ENCODE assay signal across 8 cellular contexts in the genomic region with DNA sequence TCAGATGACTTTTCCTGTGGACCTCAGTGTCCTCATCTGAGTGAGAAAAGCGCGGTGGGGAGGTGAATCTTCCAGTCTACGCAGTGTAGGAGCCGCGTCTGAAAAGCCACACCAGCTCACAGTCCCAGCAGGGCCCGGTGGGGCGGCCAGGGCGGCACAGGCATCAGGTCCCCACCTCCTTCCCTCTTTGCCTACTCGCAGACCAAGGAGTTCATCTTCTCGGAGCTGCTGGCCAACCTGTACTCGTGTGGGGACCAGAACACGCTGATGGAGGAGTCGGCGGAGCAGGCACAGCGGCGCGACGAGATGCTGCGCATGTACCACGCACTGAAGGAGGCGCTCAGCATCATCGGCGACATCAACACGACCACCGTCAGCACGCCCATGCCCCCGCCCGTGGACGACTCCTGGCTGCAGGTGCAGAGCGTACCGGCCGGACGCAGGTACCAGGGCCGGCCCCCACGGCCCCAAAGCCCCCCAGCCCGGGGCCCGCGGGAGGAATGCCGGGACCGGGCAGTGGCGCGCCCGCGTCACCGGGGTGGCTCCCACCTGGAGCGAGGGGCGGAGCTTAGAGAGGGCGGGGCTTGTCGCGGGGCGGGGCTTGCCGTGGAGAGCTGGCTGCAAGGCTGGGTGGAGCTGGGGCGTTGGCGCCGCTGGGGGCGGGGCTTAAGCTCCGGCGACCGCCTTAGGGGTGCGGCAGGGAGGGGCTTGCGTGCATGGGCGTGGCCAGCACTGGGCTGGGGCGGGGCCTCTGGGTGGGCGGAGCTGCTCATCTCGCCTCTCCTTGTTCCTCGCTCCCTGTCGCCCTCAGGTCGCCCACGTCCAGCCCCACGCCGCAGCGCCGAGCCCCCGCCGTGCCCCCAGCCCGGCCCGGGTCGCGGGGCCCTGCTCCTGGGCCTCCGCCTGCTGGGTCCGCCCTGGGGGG. TPM values are rescaled to one million over a fixed set of nuclear protein-coding genes. Genes with fewer than 3 reads are reported as not detected.
A peak's percentile ranks its signal among the peaks of the same experiment; 100 is the strongest.
DNase-seq lines count a peak whose midpoint lies in the region; ATAC-seq, FAIRE-seq and TF ChIP-seq lines count a peak whose summit lies in the region.

No MANE protein-coding gene starts in this region.

- DNase-seq in EL (peak; percentile 55), LNCaP clone FGC (ENCODE audit: low read depth) (peak; percentile 27), keratinocyte (ENCODE audit: low read depth, low spot score) (peak; percentile 81), HCEC 1CT (no peak)
- peak; percentile 98 to 100 for DNase-seq in activated CD4-positive, alpha-beta T cell treated with anti-CD3 and anti-CD28 coated beads for 24 hours (ENCODE audit: low read depth in 2 of 2)
- peak; percentile 93 to 97 for DNase-seq in central memory CD8-positive, alpha-beta T cell (ENCODE audit: low spot score in 2 of 2)
- DNase-seq in stimulated activated CD4-positive, alpha-beta T cell treated with anti-CD3 and anti-CD28 coated beads, Interleukin-4, amount 100 ng/mL, for 1 hour = peak; percentile 99

- H3K79me2 ChIP-seq in keratinocyte (ENCODE audit: control insufficient read depth, insufficient read depth, low read length) = no peaks in the 10 kb centered on the region

- H4K20me1 ChIP-seq in keratinocyte (ENCODE audit: control insufficient read depth, extremely low read depth, insufficient read depth, low read length) = no peaks in the 10 kb centered on the region

- no peaks in the 10 kb centered on the region for H3K36me3 Mint-ChIP-seq in central memory CD8-positive, alpha-beta T cell (ENCODE audit: insufficient read depth)

- TF ChIP-seq CTCF in LNCaP clone FGC (IDR thresholded peaks at IDR 0.05; ENCODE audit: control insufficient read depth, extremely low read depth, insufficient read depth) (no peak), keratinocyte (optimal IDR thresholded peaks at IDR 0.05 in 1 of 3, IDR thresholded peaks at IDR 0.05 in 1 of 3, conservative IDR thresholded peaks at IDR 0.05 in 1 of 3; ENCODE audit: extremely low read depth in 1 of 3, insufficient read depth in 2 of 3, low read length in 3 of 3) (no peak)

- H3K27ac ChIP-seq in keratinocyte (ENCODE audit: control insufficient read depth, insufficient read depth, low read length) = no peak overlapping the region

- H3K4me3 ChIP-seq in LNCaP clone FGC (ENCODE audit: low read depth, low read length) = peak overlapping the region; percentile 54
- peak overlapping the region; percentile 56 to 81 (median 62) for H3K4me3 ChIP-seq in keratinocyte (ENCODE audit: control insufficient read depth in 2 of 3, extremely low read depth in 1 of 3, insufficient read depth in 2 of 3, low read depth in 1 of 3, low read length in 3 of 3)

- no peaks in the 10 kb centered on the region for H3K9me3 Mint-ChIP-seq in central memory CD8-positive, alpha-beta T cell

- H3K4me1 ChIP-seq in keratinocyte (ENCODE audit: control insufficient read depth, extremely low read depth, insufficient read depth, low read length) = peaks cover 30% of the 10 kb centered on the region

- H3K9me3 ChIP-seq in keratinocyte (ENCODE audit: control insufficient read depth, low read depth, low read length) = no peaks in the 10 kb centered on the region

- peak overlapping the region; percentile 87 for H3K4me2 ChIP-seq in keratinocyte (ENCODE audit: control insufficient read depth, extremely low read depth, insufficient read depth, low read depth, low read length)

- dilution Hi-C loops in keratinocyte (cut with MboI; ENCODE audit: extremely low pct_ligation_motif_present, low sequenced_read_pairs) = no loop called here

- FAIRE-seq in keratinocyte (lab: Jason Lieb, UNC) = no peak

- H3K4me1 Mint-ChIP-seq in central memory CD8-positive, alpha-beta T cell = peaks cover 23% of the 10 kb centered on the region

- peak; percentile 78 for ATAC-seq in GM21619 (IDR thresholded peaks at IDR 0.05; ENCODE audit: unreplicated experiment)
- ATAC-seq in central memory CD8-positive, alpha-beta T cell (replicated peaks; ENCODE audit: extremely low read depth, poor library complexity, severe bottlenecking) = peak; percentile 88

- no peaks in the 10 kb centered on the region for H3K36me3 ChIP-seq in keratinocyte (ENCODE audit: control insufficient read depth in 2 of 2, extremely low read depth in 1 of 2, insufficient read depth in 2 of 2, low read length in 2 of 2)

- H2AFZ ChIP-seq in keratinocyte (ENCODE audit: control insufficient read depth, low read length) = peak overlapping the region; percentile 82

- peaks cover 16% of the 10 kb centered on the region for H3K27me3 Mint-ChIP-seq in central memory CD8-positive, alpha-beta T cell

- H3K9ac ChIP-seq in keratinocyte (ENCODE audit: control insufficient read depth, extremely low read depth, insufficient read depth, low read length) = peak overlapping the region; percentile 64

- peak overlapping the region; percentile 51 for H3K27ac Mint-ChIP-seq in central memory CD8-positive, alpha-beta T cell (ENCODE audit: low read depth)

- H3K9me1 ChIP-seq in keratinocyte (ENCODE audit: control insufficient read depth, extremely low read depth, insufficient read depth, low read length) = no peaks in the 10 kb centered on the region

- H3K4me3 Mint-ChIP-seq in central memory CD8-positive, alpha-beta T cell = peak overlapping the region; percentile 71

- H3K27me3 ChIP-seq in keratinocyte (ENCODE audit: control insufficient read depth, extremely low read depth, insufficient read depth, low read length) = no peaks in the 10 kb centered on the region

RNA-seq across cellular contexts. Expression of a gene that starts 25.6 kb away (rescaled TPM):
- 31.9 to 48.8 TPM (median 41.6 TPM) in 3 replicates for polyA plus RNA-seq in keratinocyte
- 58.0 TPM for polyA plus RNA-seq in keratinocyte (2011; ENCODE audit: low read depth)
- 33.3 and 34.3 TPM in 2 replicates for polyA plus RNA-seq in keratinocyte (2011; cell fraction: cytosol; rRNA removed)
- polyA plus RNA-seq in keratinocyte (2011; cell fraction: nucleus; rRNA removed) = 107 and 113 TPM in 2 replicates
- 47.3 and 51.7 TPM in 2 replicates for polyA plus RNA-seq in keratinocyte (2012; ENCODE audit: low replicate concordance)
- polyA minus RNA-seq in keratinocyte = 15.7 to 35.1 TPM (median 18.3 TPM) in 3 replicates
- 20.0 TPM for polyA minus RNA-seq in keratinocyte (2011; cell fraction: cytosol; rRNA and poly(A)+ RNA removed)
- polyA minus RNA-seq in keratinocyte (2011; cell fraction: nucleus; rRNA and poly(A)+ RNA removed) = 37.4 and 60.7 TPM in 2 replicates

RNA-seq across cellular contexts. Expression of a gene that starts 25.9 kb away (rescaled TPM):
- polyA plus RNA-seq in keratinocyte = 35.9 to 39.4 TPM (median 38.4 TPM) in 3 replicates
- polyA plus RNA-seq in keratinocyte (2011; ENCODE audit: low read depth) = 12.2 TPM
- 38.5 and 47.9 TPM in 2 replicates for polyA plus RNA-seq in keratinocyte (2011; cell fraction: cytosol; rRNA removed)
- 18.9 and 20.7 TPM in 2 replicates for polyA plus RNA-seq in keratinocyte (2011; cell fraction: nucleus; rRNA removed)
- 24.8 and 28.2 TPM in 2 replicates for polyA plus RNA-seq in keratinocyte (2012; ENCODE audit: low replicate concordance)
- polyA minus RNA-seq in keratinocyte = 7.8 to 17.7 TPM (median 13.3 TPM) in 3 replicates
- 14.6 TPM for polyA minus RNA-seq in keratinocyte (2011; cell fraction: cytosol; rRNA and poly(A)+ RNA removed)
- polyA minus RNA-seq in keratinocyte (2011; cell fraction: nucleus; rRNA and poly(A)+ RNA removed) = 3.9 and 4.0 TPM in 2 replicates

RNA-seq across cellular contexts. Expression of a gene that starts 47.0 kb away (rescaled TPM):
- polyA plus RNA-seq in keratinocyte = 0.25 to 0.34 TPM (median 0.31 TPM) in 3 replicates
- polyA plus RNA-seq in keratinocyte (2011; ENCODE audit: low read depth) = 1.6 TPM
- 0.06 and 0.13 TPM in 2 replicates for polyA plus RNA-seq in keratinocyte (2011; cell fraction: cytosol; rRNA removed)
- 1.1 and 2.1 TPM in 2 replicates for polyA plus RNA-seq in keratinocyte (2011; cell fraction: nucleus; rRNA removed)
- polyA plus RNA-seq in keratinocyte (2012; ENCODE audit: low replicate concordance) = 0.60 and 1.5 TPM in 2 replicates
- polyA minus RNA-seq in keratinocyte = 0.59 to 0.96 TPM (median 0.64 TPM) in 3 replicates
- 0.38 TPM for polyA minus RNA-seq in keratinocyte (2011; cell fraction: cytosol; rRNA and poly(A)+ RNA removed)
- polyA minus RNA-seq in keratinocyte (2011; cell fraction: nucleus; rRNA and poly(A)+ RNA removed) = 0.53 and 0.93 TPM in 2 replicates

RNA-seq across cellular contexts. Expression of a gene that starts 58.8 kb away (rescaled TPM):
- 23.5 to 30.9 TPM (median 28.1 TPM) in 3 replicates for polyA plus RNA-seq in keratinocyte
- polyA plus RNA-seq in keratinocyte (2011; ENCODE audit: low read depth) = 102 TPM
- polyA plus RNA-seq in keratinocyte (2011; cell fraction: cytosol; rRNA removed) = 24.6 and 44.2 TPM in 2 replicates
- 61.0 and 78.9 TPM in 2 replicates for polyA plus RNA-seq in keratinocyte (2011; cell fraction: nucleus; rRNA removed)
- polyA plus RNA-seq in keratinocyte (2012; ENCODE audit: low replicate concordance) = 68.4 and 90.5 TPM in 2 replicates
- 47.5 to 170 TPM (median 51.2 TPM) in 3 replicates for polyA minus RNA-seq in keratinocyte
- polyA minus RNA-seq in keratinocyte (2011; cell fraction: cytosol; rRNA and poly(A)+ RNA removed) = 52.4 TPM
- 21.5 and 21.9 TPM in 2 replicates for polyA minus RNA-seq in keratinocyte (2011; cell fraction: nucleus; rRNA and poly(A)+ RNA removed)
